ENCODE assay signal across 9 cellular contexts in the genomic region with DNA sequence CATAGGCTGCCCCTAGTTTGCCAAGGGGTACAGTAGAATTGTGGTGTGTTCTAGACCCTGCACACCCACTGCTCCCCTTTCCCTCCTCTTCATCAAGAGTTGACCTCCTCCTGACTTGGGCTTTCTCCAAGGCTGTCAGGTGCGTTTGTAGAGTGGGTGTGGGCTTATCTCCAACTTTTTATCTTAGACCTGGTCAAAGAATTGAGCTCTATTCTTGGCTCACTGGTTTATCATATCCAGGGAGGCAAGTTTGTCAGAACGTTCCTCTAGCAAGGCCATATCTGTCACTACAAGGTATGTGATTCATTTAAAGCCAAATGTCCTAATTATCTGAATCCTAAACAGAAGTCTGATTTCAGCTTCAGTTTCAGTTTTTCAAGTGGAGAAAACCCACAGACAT.
DNase-seq lines count a peak whose midpoint lies in the region; ATAC-seq, FAIRE-seq and TF ChIP-seq lines count a peak whose summit lies in the region.
"Had no signal": no experiment of that assay in that cellular context is flagged by ENCODE, and none has a peak within 500 bp of the region (broad histone marks: within the 10 kb centered on the region; RNA-seq: fewer than 3 reads in every experiment).

No MANE protein-coding gene starts in this region.

- no peak overlapping the region for H2BK20ac ChIP-seq in H9 (ENCODE audit: low read depth, low read length, poor library complexity, severe bottlenecking)

- no peak overlapping the region for H2BK12ac ChIP-seq in H9 (ENCODE audit: insufficient read length, low read depth, low read length)

- no peak overlapping the region for H4K8ac ChIP-seq in H9 (replicated peaks; ENCODE audit: insufficient read length, low read depth, low read length)

- H3K36me3 Mint-ChIP-seq in H9 (ENCODE audit: insufficient read depth in 1 of 3, low read depth in 3 of 3) = peaks cover 0 to 1% (median 0%) of the 10 kb centered on the region in 3 experiments; a peak in 3 of 7 replicates

- no peak overlapping the region for H2BK15ac ChIP-seq in H9 (ENCODE audit: low read depth, low read length)

- no peaks in the 10 kb centered on the region for H3K27me3 ChIP-seq in H9 (ENCODE audit: insufficient read depth, low read length)
- H3K27me3 ChIP-seq in SK-N-SH (ENCODE audit: insufficient read depth) = no peaks in the 10 kb centered on the region
- no peaks in the 10 kb centered on the region for H3K27me3 ChIP-seq in gastroesophageal sphincter
- H3K27me3 ChIP-seq in small intestine (ENCODE audit: control insufficient read depth in 2 of 2, insufficient read depth in 2 of 2, low read length in 2 of 2) = no peaks in the 10 kb centered on the region
- H3K27me3 ChIP-seq in uterus = no peaks in the 10 kb centered on the region
- H3K27me3 ChIP-seq: ovary had no signal

- H3K4ac ChIP-seq in H9 (ENCODE audit: low read depth, low read length) = no peak overlapping the region

- H4K91ac ChIP-seq in H9 (ENCODE audit: insufficient read length, low read depth, low read length) = no peak overlapping the region

- H2AFZ ChIP-seq in H9 (ENCODE audit: low read length) (no peak overlapping the region), SK-N-SH (ENCODE audit: low read depth) (peak overlapping the region; percentile 60; the same call in 1 of the 2 replicates)

- H3K9me3 ChIP-seq in H9 (ENCODE audit: control insufficient read depth, low read depth, low read length) (no peaks in the 10 kb centered on the region), SK-N-SH (no peaks in the 10 kb centered on the region), gastroesophageal sphincter (no peaks in the 10 kb centered on the region), small intestine (ENCODE audit: control insufficient read depth, low read depth) (no peaks in the 10 kb centered on the region), uterus (no peaks in the 10 kb centered on the region)
- H3K9me3 ChIP-seq: ovary had no signal

- H3K14ac ChIP-seq in H9 (ENCODE audit: insufficient read depth, low read length) = no peak overlapping the region

- no peaks in the 10 kb centered on the region for H3K36me3 ChIP-seq in SK-N-SH (replicated peaks in 1 of 2; ENCODE audit: control insufficient read depth in 1 of 2, insufficient read depth in 2 of 2, low read length in 1 of 2)
- no peaks in the 10 kb centered on the region for H3K36me3 ChIP-seq in gastroesophageal sphincter
- peaks cover 0 to 2% of the 10 kb centered on the region in 2 donors for H3K36me3 ChIP-seq in small intestine (ENCODE audit: control insufficient read depth in 2 of 2, insufficient read depth in 2 of 2, low read length in 2 of 2)
- H3K36me3 ChIP-seq in uterus = no peaks in the 10 kb centered on the region
- H3K36me3 ChIP-seq: ovary had no signal

- no peak overlapping the region for H2AK5ac ChIP-seq in H9 (ENCODE audit: insufficient read length, low read length)

- TF ChIP-seq CTCF in H9 (conservative IDR thresholded peaks at IDR 0.05) (no peak), SK-N-SH (IDR thresholded peaks at IDR 0.05) (no peak), gastroesophageal sphincter (IDR thresholded peaks at IDR 0.05) (no peak), uterus (IDR thresholded peaks at IDR 0.05) (no peak)

- H3K27ac ChIP-seq in H9 (ENCODE audit: insufficient read length, low read depth, low read length) (no peak overlapping the region), SK-N-SH (ENCODE audit: low read depth in 2 of 2, low read length in 1 of 2) (peak overlapping the region; percentile 73 to 79), gastroesophageal sphincter (peak overlapping the region in 3 of 4 donors; percentile 28 to 75 (median 58)), small intestine (ENCODE audit: low read depth in 1 of 2, low read length in 1 of 2) (peak overlapping the region; percentile 73 to 88), uterus (peak overlapping the region in 1 of 2 donors; percentile 37)
- H3K27ac ChIP-seq: ovary had no signal

- peaks cover 68 to 69% of the 10 kb centered on the region in 2 experiments for H3K4me1 Mint-ChIP-seq in H9

- no peak for TF ChIP-seq EP300 in SK-N-SH (IDR thresholded peaks at IDR 0.05; ENCODE audit: borderline replicate concordance in 1 of 2, low read depth in 1 of 2, low read length in 1 of 2)
- no peak for TF ChIP-seq EP300 in gastroesophageal sphincter (IDR thresholded peaks at IDR 0.05)

- H3K4me1 ChIP-seq in H9 (ENCODE audit: insufficient read depth, low read length) (peaks cover 17% of the 10 kb centered on the region), SK-N-SH (ENCODE audit: control insufficient read depth in 1 of 2, insufficient read depth in 2 of 2, low read depth in 1 of 2, low read length in 1 of 2) (peaks cover 19 to 37% of the 10 kb centered on the region in 2 experiments; a peak in 3 of 4 replicates), gastroesophageal sphincter (peaks cover 6 to 52% (median 14%) of the 10 kb centered on the region in 3 donors), small intestine (ENCODE audit: control insufficient read depth in 2 of 2, insufficient read depth in 1 of 2, low read depth in 1 of 2, low read length in 1 of 2) (peaks cover 36 to 46% of the 10 kb centered on the region in 2 donors), uterus (no peaks in the 10 kb centered on the region)

- CTCF ChIA-PET in SK-N-SH (lab: Yijun Ruan, JAX) = interaction anchor here (1.0 to 4.5 kb wide), 4 partner anchors 9 to 109 kb away, joined by 3 to 15 read pairs (median 3); no protein-coding TSS in a partner anchor

- no peak overlapping the region for H3K18ac ChIP-seq in H9 (ENCODE audit: insufficient read length, low read depth, low read length)

- no peak for FAIRE-seq in small intestine (lab: Jason Lieb, UNC)

- peak overlapping the region in 1 of 2 experiments; percentile 9; a peak in 2 of 4 replicates for H3K4me3 ChIP-seq in SK-N-SH (ENCODE audit: low read depth in 2 of 2, low read length in 1 of 2)
- no peak overlapping the region for H3K4me3 ChIP-seq in gastroesophageal sphincter
- H3K4me3 ChIP-seq in small intestine (ENCODE audit: low read depth in 1 of 2, low read length in 2 of 2) = peak overlapping the region in 1 of 2 donors; percentile 20
- H3K4me3 ChIP-seq in uterus = no peak overlapping the region
- H3K4me3 ChIP-seq: ovary had no signal

- H3K79me2 ChIP-seq in H9 (ENCODE audit: insufficient read depth, low read length) (peaks cover 3% of the 10 kb centered on the region; the same call in 1 of the 2 replicates), SK-N-SH (ENCODE audit: insufficient read depth) (peaks cover 27% of the 10 kb centered on the region; the same call in 1 of the 2 replicates)

- H3K23ac ChIP-seq in H9 (ENCODE audit: insufficient read length, low read depth, low read length) = no peak overlapping the region

- ATAC-seq in gastroesophageal sphincter = no peak

- no peak overlapping the region for H3T11ph ChIP-seq in H9 (ENCODE audit: low read length)

- TF ChIP-seq POLR2A in gastroesophageal sphincter (IDR thresholded peaks at IDR 0.05) (no peak), uterus (IDR thresholded peaks at IDR 0.05) (no peak)

- H4K5ac ChIP-seq in H9 (ENCODE audit: insufficient read length, low read depth, low read length) = no peak overlapping the region

- H3K9me2 ChIP-seq in SK-N-SH = no peaks in the 10 kb centered on the region

- no peaks in the 10 kb centered on the region for H3K23me2 ChIP-seq in H9 (ENCODE audit: insufficient read length, low read depth, low read length, poor library complexity, severe bottlenecking)

- H3K79me1 ChIP-seq in H9 (ENCODE audit: insufficient read depth, low read depth, low read length, poor library complexity, severe bottlenecking) = peaks cover 2% of the 10 kb centered on the region

- H3K27me3 Mint-ChIP-seq in H9 (ENCODE audit: low read depth) = no peaks in the 10 kb centered on the region

- H3F3A ChIP-seq in SK-N-SH (replicated peaks; ENCODE audit: insufficient read depth) = peaks cover 16% of the 10 kb centered on the region

- H3K4me2 ChIP-seq in H9 (ENCODE audit: insufficient read depth, insufficient read length, low read length) (no peak overlapping the region), SK-N-SH (peak overlapping the region; percentile 68)

- DNase-seq in H9 (no peak), SK-N-SH (no peak), small intestine (peak; percentile 74), medulla oblongata (ENCODE audit: extremely low spot score) (no peak), uterus (no peak), occipital lobe (lab: John Stamatoyannopoulos, UW) (no peak)
- no peak for DNase-seq in activated CD4-positive, alpha-beta T cell treated with anti-CD3 and anti-CD28 coated beads, Interleukin-2, amount 50 U/mL, for 1 hour

- no peaks in the 10 kb centered on the region for H3K9me3 Mint-ChIP-seq in H9

- TF ChIP-seq RAD21 in SK-N-SH (IDR thresholded peaks at IDR 0.05; ENCODE audit: low read length) = no peak

- POLR2A ChIA-PET in SK-N-SH (lab: Yijun Ruan, JAX) = no interaction called here

- H2BK5ac ChIP-seq in H9 (ENCODE audit: insufficient read length, low read length) = no peak overlapping the region

- peak overlapping the region in 2 of 3 experiments; percentile 38 to 49; a peak in 2 of 7 replicates for H3K27ac Mint-ChIP-seq in H9

- intact Hi-C loops in uterus (cut with DNase I; ENCODE audit: low total_unique reads) = no loop called here

- WGBS in H9 (ENCODE audit: extremely low coverage, insufficient read length, low lambda C conversion rate) = no CpG with 5 or more reads among the region's 2 CpGs
- WGBS in SK-N-SH (ENCODE audit: low lambda C conversion rate) = 55% methylated on average over 2 of the region's 2 CpGs
- 9% methylated on average over 2 of the region's 2 CpGs; no CpG with 5 or more reads in 1 of the 2 donors for WGBS in gastroesophageal sphincter (ENCODE audit: low coverage in 1 of 2), 2 donors
- WGBS in small intestine, 3 donors = 5 to 23% (median 10%) methylated on average over 2 of the region's 2 CpGs

- no peaks in the 10 kb centered on the region for H4K20me1 ChIP-seq in H9 (ENCODE audit: control insufficient read depth, insufficient read depth, insufficient read length)
- no peaks in the 10 kb centered on the region for H4K20me1 ChIP-seq in SK-N-SH (ENCODE audit: insufficient read depth)

- H2BK120ac ChIP-seq in H9 (ENCODE audit: low read depth, low read length, poor library complexity, severe bottlenecking) = no peak overlapping the region

- H3K9ac ChIP-seq in H9 (ENCODE audit: extremely low read depth, insufficient read length, low read length) (no peak overlapping the region), SK-N-SH (peak overlapping the region; percentile 18; the same call in 1 of the 2 replicates)

- H3K4me3 Mint-ChIP-seq in H9 = no peak overlapping the region

- no peak overlapping the region for H3K56ac ChIP-seq in H9 (ENCODE audit: insufficient read length, low read depth, low read length)

TF ChIP-seq in SK-N-SH, 30 proteins besides CTCF, POLR2A, EP300 and RAD21:
- TF ChIP-seq FOXM1 (IDR thresholded peaks at IDR 0.05; ENCODE audit: low read depth) = no peak
- TF ChIP-seq JUND (IDR thresholded peaks at IDR 0.05) = no peak
- TF ChIP-seq TAF1 (IDR thresholded peaks at IDR 0.05; ENCODE audit: borderline replicate concordance, low read depth, low read length) = no peak
- TF ChIP-seq RFX5 (IDR thresholded peaks at IDR 0.05; ENCODE audit: low read length) = no peak
- no peak for TF ChIP-seq NRF1 (IDR thresholded peaks at IDR 0.05; ENCODE audit: low read depth, low read length)
